ENCODE assay signal across 2 cellular contexts in genomic region chr9:122090287-122090883, GRCh38.
TF ChIP-seq lines count a peak whose summit lies in the region.

No MANE protein-coding gene starts in this region.

TF ChIP-seq in HepG2, 621 proteins besides CTCF, POLR2A, EP300 and RAD21 (continues in another document):
- TF ChIP-seq RXRB (CRISPR knock-in tag; IDR thresholded peaks at IDR 0.05; ENCODE audit: borderline replicate concordance) (peak; percentile 57), ATAD3A (CRISPR knock-in tag; IDR thresholded peaks at IDR 0.05) (no peak), XBP1 (CRISPR knock-in tag; IDR thresholded peaks at IDR 0.05) (no peak), ZNF7 (CRISPR knock-in tag; IDR thresholded peaks at IDR 0.05) (no peak), CC2D1A (CRISPR knock-in tag; IDR thresholded peaks at IDR 0.05) (no peak), SP1 (IDR thresholded peaks at IDR 0.05) (no peak), SP1 (CRISPR knock-in tag; IDR thresholded peaks at IDR 0.05) (no peak), KDM5B (CRISPR knock-in tag; IDR thresholded peaks at IDR 0.05; ENCODE audit: borderline replicate concordance) (no peak), POGK (CRISPR knock-in tag; conservative IDR thresholded peaks at IDR 0.05) (peak; percentile 82), ATF5 (CRISPR knock-in tag; IDR thresholded peaks at IDR 0.05; ENCODE audit: low read depth) (no peak), ZEB1 (IDR thresholded peaks at IDR 0.05; ENCODE audit: insufficient replicate concordance, low read depth) (no peak), FIP1L1 (IDR thresholded peaks at IDR 0.05; ENCODE audit: borderline replicate concordance, insufficient read depth, low read depth, low read length) (no peak), ZNF468 (CRISPR knock-in tag; IDR thresholded peaks at IDR 0.05) (no peak), ZNF792 (CRISPR knock-in tag; IDR thresholded peaks at IDR 0.05) (no peak), SAP130 (CRISPR knock-in tag; IDR thresholded peaks at IDR 0.05; ENCODE audit: low read depth) (no peak), ZNF704 (CRISPR knock-in tag; IDR thresholded peaks at IDR 0.05; ENCODE audit: borderline replicate concordance) (no peak), ZNF589 (CRISPR knock-in tag; conservative IDR thresholded peaks at IDR 0.05) (no peak), HNF4A (CRISPR knock-in tag; IDR thresholded peaks at IDR 0.05) (peak; percentile 62), CAMTA2 (CRISPR knock-in tag; IDR thresholded peaks at IDR 0.05; ENCODE audit: borderline replicate concordance) (no peak), DDIT3 (CRISPR knock-in tag; IDR thresholded peaks at IDR 0.05) (no peak), ZNF576 (CRISPR knock-in tag; IDR thresholded peaks at IDR 0.05) (no peak), NCOR1 (IDR thresholded peaks at IDR 0.05; ENCODE audit: borderline replicate concordance, low read length) (peak; percentile 70; the same call in 1 of the 2 replicates), THRA (CRISPR knock-in tag; IDR thresholded peaks at IDR 0.05; ENCODE audit: borderline replicate concordance) (peak; percentile 88; the same call in 1 of the 2 replicates), ZNF317 (CRISPR knock-in tag; IDR thresholded peaks at IDR 0.05) (no peak), ZNF629 (CRISPR knock-in tag; conservative IDR thresholded peaks at IDR 0.05) (peak; percentile 51; the same call in 1 of the 2 replicates), JARID2 (CRISPR knock-in tag; IDR thresholded peaks at IDR 0.05; ENCODE audit: insufficient replicate concordance) (no peak), ZFAT (CRISPR knock-in tag; conservative IDR thresholded peaks at IDR 0.05) (no peak), ZNF101 (CRISPR knock-in tag; IDR thresholded peaks at IDR 0.05; ENCODE audit: borderline replicate concordance, low read depth) (no peak), RXRA (CRISPR knock-in tag; IDR thresholded peaks at IDR 0.05) (peak; percentile 56; the same call in 1 of the 2 replicates), TERF1 (CRISPR knock-in tag; IDR thresholded peaks at IDR 0.05) (no peak)

TF ChIP-seq in GM23338, 12 proteins besides CTCF, POLR2A, EP300 and RAD21:
- TF ChIP-seq ZNF462 (CRISPR knock-in tag; IDR thresholded peaks at IDR 0.05) (no peak), ETS1 (IDR thresholded peaks at IDR 0.05) (no peak), REST (IDR thresholded peaks at IDR 0.05; ENCODE audit: unreplicated experiment) (no peak), STAT1 (IDR thresholded peaks at IDR 0.05; ENCODE audit: unreplicated experiment) (no peak), NANOG (IDR thresholded peaks at IDR 0.05; ENCODE audit: borderline replicate concordance) (no peak), EZH2 (IDR thresholded peaks at IDR 0.05; ENCODE audit: low read depth, unreplicated experiment) (no peak), JUNB (IDR thresholded peaks at IDR 0.05; ENCODE audit: unreplicated experiment) (no peak), ZNF114 (CRISPR knock-in tag; IDR thresholded peaks at IDR 0.05) (no peak), EZH2phosphoT487 (IDR thresholded peaks at IDR 0.05; ENCODE audit: unreplicated experiment) (no peak), POLR2AphosphoS5 (IDR thresholded peaks at IDR 0.05; ENCODE audit: low read depth) (no peak), ZNF331 (CRISPR knock-in tag; IDR thresholded peaks at IDR 0.05; ENCODE audit: low read depth) (no peak), CREB1 (CRISPR knock-in tag; IDR thresholded peaks at IDR 0.05; ENCODE audit: low read depth) (no peak)
TF ChIP-seq in GM23338: peak in this region for 0.
